Comparison of ENCODE assay signal across 15 cellular contexts in the genomic region with DNA sequence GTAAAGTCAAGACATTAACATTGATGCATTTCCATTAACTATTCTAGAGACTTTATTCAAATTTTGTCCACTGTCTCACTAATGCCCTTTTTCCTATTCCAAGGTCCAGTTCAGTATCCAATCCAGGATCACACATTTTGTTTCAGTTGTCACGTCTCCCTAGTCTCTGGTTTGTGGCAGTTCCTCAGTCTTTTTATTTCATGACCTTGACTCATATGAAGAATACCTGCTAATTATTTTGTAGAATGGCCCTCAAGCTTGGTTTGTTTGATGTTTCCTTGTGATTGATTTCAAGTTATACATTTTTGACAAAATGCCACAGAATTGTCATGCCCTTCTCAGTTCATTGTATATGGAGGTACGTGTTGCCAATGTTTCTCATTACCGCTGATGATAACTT.
DNase-seq lines count a peak whose midpoint lies in the region; ATAC-seq, FAIRE-seq and TF ChIP-seq lines count a peak whose summit lies in the region.
"Had no signal": no experiment of that assay in that cellular context is flagged by ENCODE, and none has a peak within 500 bp of the region (broad histone marks: within the 10 kb centered on the region; RNA-seq: fewer than 3 reads in every experiment).

No MANE protein-coding gene starts in this region.

- H3K27ac ChIP-seq in GM23248: peak overlapping the region; percentile 76
- no peak overlapping the region for H3K27ac ChIP-seq in Karpas-422 (ENCODE audit: low read length)
- H3K27ac ChIP-seq in GM12878 (ENCODE audit: control insufficient read depth, insufficient read depth): no peak overlapping the region
- H3K27ac ChIP-seq in smooth muscle cell (ENCODE audit: low read depth): peak overlapping the region; percentile 81
- H3K27ac ChIP-seq in mesendoderm (ENCODE audit: low read depth, low read length): no peak overlapping the region
- no peak overlapping the region for H3K27ac ChIP-seq in osteoblast (ENCODE audit: low read depth, low read length)

- H4K5ac ChIP-seq in mesendoderm (ENCODE audit: low read length): no peak overlapping the region

- CTCF ChIA-PET in GM12878 (lab: Yijun Ruan, JAX): interaction anchor here (0.7 to 8.9 kb wide), 11 partner anchors 9 to 146 kb away, joined by 3 to 83 read pairs (median 4); a partner anchor contains a TSS

- TF ChIP-seq EP300 in GM12878 (IDR thresholded peaks at IDR 0.05; ENCODE audit: borderline replicate concordance in 1 of 2, control insufficient read depth in 1 of 2, low read depth in 2 of 2, low read length in 2 of 2): no peak; a peak in 1 of 4 replicates

- no peak overlapping the region for H3K4me3 ChIP-seq in GM23248
- no peak overlapping the region for H3K4me3 ChIP-seq in Karpas-422 (ENCODE audit: low read length)
- no peak overlapping the region for H3K4me3 ChIP-seq in GM12878
- no peak overlapping the region for H3K4me3 ChIP-seq in smooth muscle cell
- H3K4me3 ChIP-seq in mesendoderm (ENCODE audit: low read length): no peak overlapping the region
- no peak overlapping the region for H3K4me3 ChIP-seq in osteoblast (ENCODE audit: insufficient read depth, low read length)

- H4K20me1 ChIP-seq in GM23248 (ENCODE audit: insufficient read depth): no peaks in the 10 kb centered on the region
- no peaks in the 10 kb centered on the region for H4K20me1 ChIP-seq in Karpas-422 (ENCODE audit: insufficient read depth, low read depth, low read length)
- no peaks in the 10 kb centered on the region for H4K20me1 ChIP-seq in GM12878 (ENCODE audit: control insufficient read depth, insufficient read depth)
- no peaks in the 10 kb centered on the region for H4K20me1 ChIP-seq in smooth muscle cell (ENCODE audit: low read depth)
- H4K20me1 ChIP-seq in osteoblast (ENCODE audit: insufficient read depth, low read length): no peaks in the 10 kb centered on the region

- H3F3A ChIP-seq in GM23248 (ENCODE audit: insufficient read depth) (peaks cover 46% of the 10 kb centered on the region), smooth muscle cell (ENCODE audit: low read depth) (peaks cover 19% of the 10 kb centered on the region)

- H3K79me2 ChIP-seq in GM23248 (ENCODE audit: insufficient read depth) (0 out of 2 replicates have a peak, but pooled peaks cover 12% of the 10 kb centered on the region), Karpas-422 (ENCODE audit: low read length) (no peaks in the 10 kb centered on the region), GM12878 (ENCODE audit: control insufficient read depth, insufficient read depth, low read length) (no peaks in the 10 kb centered on the region), smooth muscle cell (ENCODE audit: low read depth) (peaks cover 13% of the 10 kb centered on the region), mesendoderm (ENCODE audit: control insufficient read depth, insufficient read depth, low read length) (no peaks in the 10 kb centered on the region), osteoblast (ENCODE audit: insufficient read depth, low read length) (peaks cover 8% of the 10 kb centered on the region)

- BruUV-seq in GM12878 (replicated peaks; lab: Mats Ljungman, UMichigan): no TSS peak

- H2BK15ac ChIP-seq in mesendoderm (replicated peaks; ENCODE audit: low read depth): no peak overlapping the region

- POLR2A ChIA-PET in GM12878 (lab: Charles Lee): interaction anchor here (1.0 to 5.1 kb wide), 8 partner anchors 8 to 65 kb away, joined by 3 to 30 read pairs (median 5); no protein-coding TSS in a partner anchor

- H3K18ac ChIP-seq in mesendoderm (ENCODE audit: low read length): no peak overlapping the region

- no peak for DNase-seq in GM23248
- DNase-seq in Karpas-422: peak; percentile 16
- no peak for DNase-seq in GM12878 (ENCODE audit: low read depth, low spot score)
- no peak for DNase-seq in smooth muscle cell (lab: John Stamatoyannopoulos, UW; ENCODE audit: unreplicated experiment)
- DNase-seq in mesendoderm: no peak
- DNase-seq in amniotic stem cell (lab: John Stamatoyannopoulos, UW): no peak
- DNase-seq in osteoblast (ENCODE audit: insufficient read length, low spot score, missing footprints): no peak
- DNase-seq: ACHN; C1 segment of cervical spinal cord; Calu3; CD4-positive, alpha-beta T cell; DMS 273 treated with DMSO at 0.1 percent for 48 hours; GOT3; H9 had no signal

- TF ChIP-seq CTCF in GM12878 (IDR thresholded peaks at IDR 0.05 in 2 of 3, conservative IDR thresholded peaks at IDR 0.05 in 1 of 3; ENCODE audit: control insufficient read depth in 2 of 3, extremely low read depth in 1 of 3, insufficient read depth in 1 of 3, low read depth in 3 of 3, low read length in 3 of 3): no peak
- no peak for TF ChIP-seq CTCF in smooth muscle cell (IDR thresholded peaks at IDR 0.05; ENCODE audit: borderline replicate concordance, insufficient read depth, poor library complexity, severe bottlenecking)
- no peak for TF ChIP-seq CTCF in osteoblast (IDR thresholded peaks at IDR 0.05; ENCODE audit: extremely low read depth, low read depth, low read length)

- no peak for TF ChIP-seq RAD21 in GM12878 (IDR thresholded peaks at IDR 0.05; ENCODE audit: insufficient read depth, low read depth, low read length)

- ATAC-seq in GM12878 (peak; percentile 23), HG03139 (IDR thresholded peaks at IDR 0.05; ENCODE audit: unreplicated experiment) (no peak)

- no peak overlapping the region for H3K56ac ChIP-seq in mesendoderm (ENCODE audit: low read length)

- in situ Hi-C loops in GM23248 (cut with MboI) (no loop called here), GM12878 (cut with MboI) (no loop called here)

- no peak overlapping the region for H3K9ac ChIP-seq in GM23248
- no peak overlapping the region for H3K9ac ChIP-seq in Karpas-422 (ENCODE audit: low read length)
- no peak overlapping the region for H3K9ac ChIP-seq in GM12878 (ENCODE audit: control insufficient read depth, insufficient read depth, low read length)
- no peak overlapping the region for H3K9ac ChIP-seq in smooth muscle cell (ENCODE audit: low read depth)
- H3K9ac ChIP-seq in mesendoderm (ENCODE audit: low read length): no peak overlapping the region

- H3K4me2 ChIP-seq in GM23248 (ENCODE audit: unreplicated experiment) (peak overlapping the region; percentile 76), Karpas-422 (ENCODE audit: low read depth, low read length, poor library complexity, severe bottlenecking) (no peak overlapping the region), GM12878 (ENCODE audit: control insufficient read depth, insufficient read depth) (no peak overlapping the region), smooth muscle cell (peak overlapping the region; percentile 74), mesendoderm (ENCODE audit: low read length) (no peak overlapping the region), osteoblast (ENCODE audit: insufficient read depth, low read length) (no peak overlapping the region)

- H2AK5ac ChIP-seq in mesendoderm (ENCODE audit: low read length): no peak overlapping the region

- H3K4me1 ChIP-seq in GM23248 (ENCODE audit: insufficient read depth) (peaks cover 40% of the 10 kb centered on the region), Karpas-422 (ENCODE audit: low read length) (no peaks in the 10 kb centered on the region), GM12878 (ENCODE audit: control insufficient read depth, insufficient read depth, low read length) (no peaks in the 10 kb centered on the region), smooth muscle cell (ENCODE audit: low read depth) (peaks cover 33% of the 10 kb centered on the region), mesendoderm (ENCODE audit: control insufficient read depth, low read depth, low read length) (no peaks in the 10 kb centered on the region), osteoblast (ENCODE audit: insufficient read depth, low read length) (peaks cover 60% of the 10 kb centered on the region)

- H2BK5ac ChIP-seq in mesendoderm (ENCODE audit: low read length): no peak overlapping the region

- RAD21 ChIA-PET in GM12878 (lab: Charles Lee; ENCODE audit: unreplicated experiment): interaction anchor here (1.0 to 4.8 kb wide), 15 partner anchors 8 to 314 kb away, joined by 3 to 34 read pairs (median 5); a partner anchor contains a TSS

- H3K9me3 ChIP-seq in GM23248 (ENCODE audit: low read depth) (no peaks in the 10 kb centered on the region), Karpas-422 (ENCODE audit: low read length) (no peaks in the 10 kb centered on the region), GM12878 (replicated peaks; ENCODE audit: control insufficient read depth, insufficient read depth, low read length) (no peaks in the 10 kb centered on the region), smooth muscle cell (replicated peaks; ENCODE audit: low read depth) (no peaks in the 10 kb centered on the region), osteoblast (ENCODE audit: low read depth, low read length) (no peaks in the 10 kb centered on the region)

- SMC1A ChIA-PET in GM12878 (lab: Charles Lee; ENCODE audit: uncharacterized antibody, unreplicated experiment): interaction anchor here (0.7 to 16.0 kb wide), 21 partner anchors 11 to 140 kb away, joined by 3 to 253 read pairs (median 5); no protein-coding TSS in a partner anchor

- H2BK120ac ChIP-seq in mesendoderm (ENCODE audit: low read depth, low read length): no peak overlapping the region

- H4K8ac ChIP-seq in mesendoderm (ENCODE audit: low read depth, low read length): no peak overlapping the region

- TF ChIP-seq POLR2A in GM12878 (IDR thresholded peaks at IDR 0.05; ENCODE audit: low read depth, low read length): no peak

- H2AFZ ChIP-seq in GM23248: no peak overlapping the region
- no peak overlapping the region for H2AFZ ChIP-seq in Karpas-422 (ENCODE audit: low read length)
- H2AFZ ChIP-seq in GM12878 (ENCODE audit: control insufficient read depth, low read depth, low read length): no peak overlapping the region
- H2AFZ ChIP-seq in smooth muscle cell (ENCODE audit: low read depth): no peak overlapping the region
- H2AFZ ChIP-seq in osteoblast (ENCODE audit: low read length): no peak overlapping the region

- H3K36me3 ChIP-seq in GM23248 (ENCODE audit: low read depth) (no peaks in the 10 kb centered on the region), Karpas-422 (ENCODE audit: insufficient read depth, low read length) (no peaks in the 10 kb centered on the region), GM12878 (ENCODE audit: control insufficient read depth in 2 of 2, insufficient read depth in 2 of 2, low read length in 1 of 2) (no peaks in the 10 kb centered on the region), smooth muscle cell (ENCODE audit: low read depth) (no peaks in the 10 kb centered on the region), mesendoderm (ENCODE audit: control insufficient read depth, insufficient read depth, low read length) (no peaks in the 10 kb centered on the region), osteoblast (ENCODE audit: insufficient read depth, low read length) (no peaks in the 10 kb centered on the region)

- no peaks in the 10 kb centered on the region for H3K79me1 ChIP-seq in mesendoderm (ENCODE audit: low read length)

- FAIRE-seq in GM12878 (lab: Jason Lieb, UNC): no peak

- intact Hi-C loops in GM12878 (cut with micrococcal nuclease; ENCODE audit: unreplicated experiment): no loop called here

- no peak overlapping the region for H3K4ac ChIP-seq in mesendoderm (ENCODE audit: low read depth, low read length)

- no peaks in the 10 kb centered on the region for H3K9me2 ChIP-seq in GM23248 (ENCODE audit: insufficient read depth)
- no peaks in the 10 kb centered on the region for H3K9me2 ChIP-seq in Karpas-422 (replicated peaks; ENCODE audit: insufficient read depth, low read length)

- 71 to 72% methylated on average over 3 of the region's 3 CpGs for WGBS in GM23248 (ENCODE audit: low coverage in 1 of 2, low lambda C conversion rate in 2 of 2, missing lambda C conversion rate in 2 of 2), 2 experiments
- WGBS in GM12878 (ENCODE audit: insufficient coverage, insufficient replicate concordance, low lambda C conversion rate, missing lambda C conversion rate): 51% methylated on average over 3 of the region's 3 CpGs
- 92% methylated on average over 3 of the region's 3 CpGs for WGBS in smooth muscle cell (ENCODE audit: low lambda C conversion rate)
- no CpG with 5 or more reads among the region's 3 CpGs for WGBS in mesendoderm (ENCODE audit: extremely low coverage, insufficient coverage, low lambda C conversion rate)

- no peaks in the 10 kb centered on the region for H3K27me3 ChIP-seq in GM23248 (replicated peaks; ENCODE audit: insufficient read depth)
- 0 out of 2 replicates have a peak, but pooled peaks cover 2% of the 10 kb centered on the region for H3K27me3 ChIP-seq in Karpas-422 (ENCODE audit: low read length)
- no peaks in the 10 kb centered on the region for H3K27me3 ChIP-seq in GM12878 (replicated peaks in 1 of 2; ENCODE audit: control insufficient read depth in 2 of 2, insufficient read depth in 2 of 2, low read length in 1 of 2)
- no peaks in the 10 kb centered on the region for H3K27me3 ChIP-seq in smooth muscle cell (ENCODE audit: low read depth)
- H3K27me3 ChIP-seq in mesendoderm (ENCODE audit: insufficient read depth, low read length, poor library complexity): no peaks in the 10 kb centered on the region
- H3K27me3 ChIP-seq in osteoblast (ENCODE audit: insufficient read depth, low read length): no peaks in the 10 kb centered on the region

- no peak overlapping the region for H3K23ac ChIP-seq in mesendoderm (ENCODE audit: low read length)

Comparison
In these comparisons a context has a peak if more than half of its experiments do, and no peak if none do; other contexts are left out.
1. H3K27ac ChIP-seq: peak in GM23248 (single experiment) and smooth muscle cell (single experiment); none in Karpas-422 (single experiment), GM12878 (single experiment), mesendoderm (single experiment) and osteoblast (single experiment).
2. H3K4me2 ChIP-seq: peak in GM23248 (single experiment) and smooth muscle cell (single experiment); none in Karpas-422 (single experiment), GM12878 (single experiment), mesendoderm (single experiment) and osteoblast (single experiment).